Comparison of ENCODE assay signal across 8 cellular contexts in the genomic region with DNA sequence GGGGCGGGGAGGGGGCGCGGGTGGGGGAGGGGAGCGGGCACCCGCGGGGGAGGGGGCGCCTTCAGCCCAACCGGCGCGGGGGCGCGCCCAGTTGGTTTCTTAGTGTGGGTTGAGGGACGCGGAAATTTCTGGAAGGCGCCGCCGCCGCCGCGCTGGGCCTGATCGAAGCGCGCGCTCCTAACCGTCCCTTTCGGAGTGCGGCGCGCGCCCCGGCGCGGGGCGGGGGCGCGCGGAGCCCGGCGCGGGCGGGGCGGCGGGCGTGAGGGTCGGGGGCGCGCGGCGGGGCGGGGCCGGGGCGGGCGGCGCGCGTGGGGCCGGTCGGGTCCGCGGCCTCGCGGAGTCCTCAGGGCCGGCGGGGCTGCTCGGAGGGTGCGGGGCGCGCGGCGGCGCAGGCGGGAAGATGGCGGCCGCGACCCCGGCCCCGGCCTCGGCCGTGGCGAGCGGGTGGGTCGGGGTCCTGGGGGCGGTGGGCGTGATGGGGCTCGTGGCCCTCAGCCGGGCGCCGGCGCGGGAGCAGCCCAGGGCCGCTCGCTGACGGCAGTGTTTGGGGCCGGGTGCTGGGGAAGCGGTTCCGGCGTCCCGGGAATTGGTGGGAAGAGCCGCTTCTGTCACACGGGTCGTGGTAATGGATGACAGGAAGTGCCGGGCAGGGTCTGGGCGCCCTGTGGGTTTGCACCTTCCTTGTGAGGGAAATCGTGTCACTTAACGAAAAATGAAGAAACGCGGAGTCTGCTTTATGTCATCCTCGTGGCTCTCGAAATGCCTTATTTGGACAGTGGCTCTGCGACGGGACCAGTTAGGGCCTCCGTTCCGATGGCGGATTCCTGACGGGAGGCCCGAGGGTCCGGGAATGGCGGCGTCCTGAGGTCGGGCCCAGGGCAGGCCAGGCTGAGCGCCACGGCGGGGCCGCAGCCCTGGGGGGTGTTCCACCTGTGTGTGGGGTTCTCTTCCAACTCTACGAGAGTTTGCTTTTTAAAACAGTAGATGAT. TPM values are rescaled to one million over a fixed set of nuclear protein-coding genes. Genes with fewer than 3 reads are reported as not detected.
DNase-seq lines count a peak whose midpoint lies in the region; ATAC-seq and TF ChIP-seq lines count a peak whose summit lies in the region.

No MANE protein-coding gene starts in this region.

- H3K27ac Mint-ChIP-seq in IgD-negative memory B cell: peak overlapping the region; percentile 73 to 92 (median 88)
- H3K27ac Mint-ChIP-seq in activated naive CD4-positive, alpha-beta T cell treated with anti-CD3 and anti-CD28 coated beads for 36 hours: peak overlapping the region; percentile 94

- H3K36me3 ChIP-seq in thymus (ENCODE audit: control insufficient read depth, insufficient read depth): no peaks in the 10 kb centered on the region

- ATAC-seq in GM21576 (IDR thresholded peaks at IDR 0.05; ENCODE audit: unreplicated experiment): peak; percentile 8

- peak overlapping the region; percentile 94 for H3K4me3 ChIP-seq in thymus (ENCODE audit: low read length)

- peaks cover 9% of the 10 kb centered on the region for H3K4me1 ChIP-seq in thymus (ENCODE audit: control insufficient read depth, insufficient read depth, low read length)

- intact Hi-C loops in activated naive CD4-positive, alpha-beta T cell treated with anti-CD3 and anti-CD28 coated beads for 36 hours (cut with micrococcal nuclease): loop anchor here (1.0 to 5.0 kb wide), 5 partner anchors 82 to 1362 kb away; a partner anchor contains a TSS

- H3K4me1 Mint-ChIP-seq in IgD-negative memory B cell: peaks cover 17 to 22% (median 21%) of the 10 kb centered on the region in 3 donors
- H3K4me1 Mint-ChIP-seq in activated naive CD4-positive, alpha-beta T cell treated with anti-CD3 and anti-CD28 coated beads for 36 hours (ENCODE audit: low read depth): peaks cover 38% of the 10 kb centered on the region

- H3K36me3 Mint-ChIP-seq in IgD-negative memory B cell: peaks cover 2% of the 10 kb centered on the region
- peaks cover 14% of the 10 kb centered on the region for H3K36me3 Mint-ChIP-seq in activated naive CD4-positive, alpha-beta T cell treated with anti-CD3 and anti-CD28 coated beads for 36 hours (ENCODE audit: low read depth)

- peak overlapping the region; percentile 97 for H3K27ac ChIP-seq in RWPE1
- peak overlapping the region; percentile 99 for H3K27ac ChIP-seq in thymus (ENCODE audit: low read depth)

- peak; percentile 77 for DNase-seq in EH (ENCODE audit: low read depth)
- DNase-seq in RWPE1 (ENCODE audit: low spot score): peak; percentile 54
- DNase-seq in activated naive CD4-positive, alpha-beta T cell treated with anti-CD3 and anti-CD28 coated beads for 36 hours: peak; percentile 70
- DNase-seq in germinal center (ENCODE audit: low spot score): peak; percentile 88
- DNase-seq in nucleus accumbens (lab: John Stamatoyannopoulos, UW): peak in 46 of 56 donors; percentile 21 to 90 (median 62)

- under 1% methylated on average over 124 of the region's 125 CpGs for WGBS in thymus

- no peaks in the 10 kb centered on the region for H3K9me3 Mint-ChIP-seq in IgD-negative memory B cell
- no peaks in the 10 kb centered on the region for H3K9me3 Mint-ChIP-seq in activated naive CD4-positive, alpha-beta T cell treated with anti-CD3 and anti-CD28 coated beads for 36 hours

- peak overlapping the region; percentile 90 to 94 (median 92) for H3K4me3 Mint-ChIP-seq in IgD-negative memory B cell
- peak overlapping the region; percentile 90 for H3K4me3 Mint-ChIP-seq in activated naive CD4-positive, alpha-beta T cell treated with anti-CD3 and anti-CD28 coated beads for 36 hours

- no peak for TF ChIP-seq CTCF in RWPE1 (conservative IDR thresholded peaks at IDR 0.05; ENCODE audit: low read depth)

- no peaks in the 10 kb centered on the region for H3K27me3 ChIP-seq in thymus (ENCODE audit: control insufficient read depth, insufficient read depth)

- POLR2A ChIA-PET in RWPE1 (lab: Yijun Ruan, JAX; ENCODE audit: low non-redundant PET): no interaction called here

- H3K9me3 ChIP-seq in thymus (ENCODE audit: control insufficient read depth): no peaks in the 10 kb centered on the region

- no peaks in the 10 kb centered on the region for H3K27me3 Mint-ChIP-seq in IgD-negative memory B cell
- H3K27me3 Mint-ChIP-seq in activated naive CD4-positive, alpha-beta T cell treated with anti-CD3 and anti-CD28 coated beads for 36 hours (ENCODE audit: low read depth): no peaks in the 10 kb centered on the region

- CTCF ChIA-PET in RWPE1 (lab: Yijun Ruan, JAX): no interaction called here
- CTCF ChIA-PET in activated naive CD4-positive, alpha-beta T cell treated with anti-CD3 and anti-CD28 coated beads for 36 hours (lab: Charles Lee): no interaction called here

RNA-seq across cellular contexts. Expression of a gene that starts 0.8 kb away (rescaled TPM):
- 13.1 TPM for polyA plus RNA-seq in IgD-negative memory B cell
- 10 to 100 TPM; 15.1 to 17.6 TPM for total RNA-seq in activated naive CD4-positive, alpha-beta T cell treated with anti-CD3 and anti-CD28 coated beads for 36 hours
- polyA plus RNA-seq in thymus: 13.4 TPM

RNA-seq across cellular contexts. Expression of a gene that starts 49.7 kb away (rescaled TPM):
- not detected for polyA plus RNA-seq in IgD-negative memory B cell
- total RNA-seq in activated naive CD4-positive, alpha-beta T cell treated with anti-CD3 and anti-CD28 coated beads for 36 hours: under 1 TPM in 1 of 2 experiments, not detected in 1; 0.17 TPM
- polyA plus RNA-seq in thymus: 1.1 TPM

Comparison
In these comparisons a context has a peak if more than half of its experiments do, and no peak if none do; other contexts are left out.
1. Peak in every context shown above with its lines: DNase-seq, ATAC-seq, H3K4me3 ChIP-seq and H3K27ac ChIP-seq.